In genomic region chr7:101817930-101818698, GRCh38 we compare ENCODE assay signal across 8 cellular contexts. TPM values are rescaled to one million over a fixed set of nuclear protein-coding genes. Genes with fewer than 3 reads are reported as not detected.
DNase-seq lines count a peak whose midpoint lies in the region; ATAC-seq and TF ChIP-seq lines count a peak whose summit lies in the region.

No MANE protein-coding gene starts in this region.

- no peak overlapping the region for H3K9ac ChIP-seq in SK-N-MC (ENCODE audit: insufficient read length)

- peak overlapping the region; percentile 74 for H3K4me3 ChIP-seq in GM06990 (replicated peaks; ENCODE audit: low read depth, low read length)
- peak overlapping the region; percentile 83 for H3K4me3 ChIP-seq in SK-N-MC
- peak overlapping the region; percentile 71 to 96 (median 79) for H3K4me3 ChIP-seq in sigmoid colon

- no peak for ATAC-seq in GM21786 (IDR thresholded peaks at IDR 0.05; ENCODE audit: unreplicated experiment)
- ATAC-seq in GM21360 (IDR thresholded peaks at IDR 0.05; ENCODE audit: unreplicated experiment), result no peak

- H3K9me3 ChIP-seq in SK-N-MC (ENCODE audit: low read depth, low read length) (no peaks in the 10 kb centered on the region), sigmoid colon (no peaks in the 10 kb centered on the region)

- no peak for DNase-seq in GM06990 (ENCODE audit: extremely low read depth, insufficient read length)
- DNase-seq in SK-N-MC (ENCODE audit: low read depth, low spot score), result no peak
- DNase-seq in fibroblast of peridontal ligament (ENCODE audit: extremely low read depth), result peak; percentile 56
- DNase-seq in sigmoid colon, result no peak
- DNase-seq in stimulated activated CD4-positive, alpha-beta T cell treated with anti-CD3 and anti-CD28 coated beads, Interleukin-1b, Interleukin-23, amount 100 ng/mL, for 48 hours, result no peak
- no peak for DNase-seq in GM10266 (ENCODE audit: extremely low spot score)

- H3K27ac ChIP-seq in SK-N-MC (no peak overlapping the region), sigmoid colon (peak overlapping the region; percentile 79 to 93 (median 86))

- intact Hi-C loops in sigmoid colon (cut with DNase I), result loop anchor here (2.0 to 5.0 kb wide), 4 partner anchors 37 to 224 kb away; no protein-coding TSS in a partner anchor

- H3K27me3 ChIP-seq in GM06990 (replicated peaks; ENCODE audit: control insufficient read depth, insufficient read depth, low read length) (no peaks in the 10 kb centered on the region), sigmoid colon (no peaks in the 10 kb centered on the region)

- TF ChIP-seq CTCF in GM06990 (IDR thresholded peaks at IDR 0.05; ENCODE audit: insufficient read depth, low read length, poor library complexity, severe bottlenecking), result no peak
- TF ChIP-seq CTCF in sigmoid colon (IDR thresholded peaks at IDR 0.05), result no peak
- no peak for TF ChIP-seq CTCF in GM10266 (IDR thresholded peaks at IDR 0.05; ENCODE audit: control insufficient read depth, insufficient read depth, low read depth, missing control alignments)

- H3K36me3 ChIP-seq in GM06990 (ENCODE audit: control insufficient read depth, insufficient read depth, low read length), result no peaks in the 10 kb centered on the region
- H3K36me3 ChIP-seq in SK-N-MC (ENCODE audit: insufficient read depth, low read length), result no peaks in the 10 kb centered on the region
- H3K36me3 ChIP-seq in sigmoid colon, result no peaks in the 10 kb centered on the region

- WGBS in sigmoid colon, 2 donors, result 51 to 62% methylated on average over 13 of the region's 13 CpGs

- TF ChIP-seq POLR2A in sigmoid colon (IDR thresholded peaks at IDR 0.05), result no peak

- no peak for TF ChIP-seq EP300 in sigmoid colon (IDR thresholded peaks at IDR 0.05)

- peaks cover 4 to 59% (median 46%) of the 10 kb centered on the region in 4 donors for H3K4me1 ChIP-seq in sigmoid colon

RNA-seq across cellular contexts. Expression of gene CUX1, which starts 0.7 kb away (rescaled TPM):
- total RNA-seq in sigmoid colon, result 100 to 1,000 TPM in 2 of 4 donors, 10 to 100 TPM in 2; 47.4 to 127 (median 79.0) TPM
- 10 to 100 TPM; 46.7 to 49.9 (median 47.2) TPM for polyA plus RNA-seq in sigmoid colon
